In the genomic region with DNA sequence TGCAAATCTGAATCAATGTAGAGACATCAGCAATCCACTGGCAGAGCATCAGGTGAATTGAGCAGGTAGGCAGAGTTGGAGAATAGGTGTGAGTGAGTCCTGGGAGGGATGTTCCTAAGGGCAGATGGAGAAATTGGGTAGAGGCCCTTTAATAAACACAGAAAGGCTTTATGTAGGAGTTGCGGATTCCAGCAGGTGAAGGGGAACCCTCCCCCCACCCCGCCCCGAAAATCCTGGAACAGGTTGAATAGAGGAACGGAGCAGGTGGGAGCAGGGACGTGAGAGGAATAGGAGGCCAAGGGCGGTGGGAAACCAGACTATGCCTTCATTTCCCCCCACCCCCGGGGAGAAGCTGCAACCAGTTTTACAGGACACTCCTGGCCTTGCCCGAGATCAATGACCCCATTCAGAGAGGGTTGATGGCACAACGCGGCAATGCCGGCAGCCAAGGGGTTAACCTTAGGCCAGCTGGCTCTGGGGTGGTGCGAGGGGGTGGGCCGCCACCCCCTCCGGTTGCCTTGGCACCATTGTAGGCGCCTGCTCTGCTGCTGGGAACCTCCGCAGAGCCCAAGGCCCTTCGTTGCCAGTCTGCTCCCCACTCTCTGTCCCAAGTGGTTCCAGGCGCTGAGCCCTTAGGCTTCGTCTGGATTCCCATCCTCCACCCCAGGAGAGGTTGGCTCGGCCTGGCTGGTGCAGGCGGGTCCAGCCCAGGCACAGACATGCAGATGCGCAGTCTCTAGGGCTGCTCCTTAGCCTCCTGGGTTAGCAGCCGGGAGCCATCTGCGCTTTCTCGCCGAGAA, we compare ENCODE assay signal across 1 cellular context.
A peak's percentile ranks its signal among the peaks of the same experiment; 100 is the strongest.
TF ChIP-seq lines count a peak whose summit lies in the region.

No MANE protein-coding gene starts in this region.

TF ChIP-seq in HepG2, 621 proteins besides CTCF, POLR2A, EP300 and RAD21:
- TF ChIP-seq DNMT3B (CRISPR knock-in tag; conservative IDR thresholded peaks at IDR 0.05) = no peak
- TF ChIP-seq ZFAT (CRISPR knock-in tag; conservative IDR thresholded peaks at IDR 0.05) = no peak
- TF ChIP-seq ZMAT3 (CRISPR knock-in tag; conservative IDR thresholded peaks at IDR 0.05) = no peak
- no peak for TF ChIP-seq NFE2L2 (IDR thresholded peaks at IDR 0.05; ENCODE audit: low read length)
- 0 out of 2 replicates have a peak, but pooled peaks have one; percentile 17 for TF ChIP-seq ZNF768 (CRISPR knock-in tag; IDR thresholded peaks at IDR 0.05)
- TF ChIP-seq MED1 (CRISPR knock-in tag; IDR thresholded peaks at IDR 0.05) = no peak
- no peak for TF ChIP-seq CCAR2 (optimal IDR thresholded peaks at IDR 0.05; ENCODE audit: low read depth, low read length)
- peak; percentile 88 for TF ChIP-seq ZNF652 (CRISPR knock-in tag; IDR thresholded peaks at IDR 0.05; ENCODE audit: borderline replicate concordance, low read depth)
- no peak for TF ChIP-seq ZNF350 (CRISPR knock-in tag; IDR thresholded peaks at IDR 0.05; ENCODE audit: borderline replicate concordance, low read depth)
- 0 out of 2 replicates have a peak, but pooled peaks have one; percentile 3 for TF ChIP-seq ARHGAP35 (CRISPR knock-in tag; IDR thresholded peaks at IDR 0.05; ENCODE audit: borderline replicate concordance)
- no peak for TF ChIP-seq ZSCAN22 (CRISPR knock-in tag; IDR thresholded peaks at IDR 0.05)
- no peak for TF ChIP-seq ZBTB21 (CRISPR knock-in tag; IDR thresholded peaks at IDR 0.05)
- TF ChIP-seq HNF4G (IDR thresholded peaks at IDR 0.05; ENCODE audit: borderline replicate concordance, low read depth, low read length) = no peak
- no peak for TF ChIP-seq HNF4G (CRISPR knock-in tag; IDR thresholded peaks at IDR 0.05; ENCODE audit: borderline replicate concordance, low read depth)
- TF ChIP-seq PCBP1 (IDR thresholded peaks at IDR 0.05; ENCODE audit: borderline replicate concordance, low read depth, low read length) = 0 out of 2 replicates have a peak, but pooled peaks have one; percentile 60
- TF ChIP-seq, protein P1, sequence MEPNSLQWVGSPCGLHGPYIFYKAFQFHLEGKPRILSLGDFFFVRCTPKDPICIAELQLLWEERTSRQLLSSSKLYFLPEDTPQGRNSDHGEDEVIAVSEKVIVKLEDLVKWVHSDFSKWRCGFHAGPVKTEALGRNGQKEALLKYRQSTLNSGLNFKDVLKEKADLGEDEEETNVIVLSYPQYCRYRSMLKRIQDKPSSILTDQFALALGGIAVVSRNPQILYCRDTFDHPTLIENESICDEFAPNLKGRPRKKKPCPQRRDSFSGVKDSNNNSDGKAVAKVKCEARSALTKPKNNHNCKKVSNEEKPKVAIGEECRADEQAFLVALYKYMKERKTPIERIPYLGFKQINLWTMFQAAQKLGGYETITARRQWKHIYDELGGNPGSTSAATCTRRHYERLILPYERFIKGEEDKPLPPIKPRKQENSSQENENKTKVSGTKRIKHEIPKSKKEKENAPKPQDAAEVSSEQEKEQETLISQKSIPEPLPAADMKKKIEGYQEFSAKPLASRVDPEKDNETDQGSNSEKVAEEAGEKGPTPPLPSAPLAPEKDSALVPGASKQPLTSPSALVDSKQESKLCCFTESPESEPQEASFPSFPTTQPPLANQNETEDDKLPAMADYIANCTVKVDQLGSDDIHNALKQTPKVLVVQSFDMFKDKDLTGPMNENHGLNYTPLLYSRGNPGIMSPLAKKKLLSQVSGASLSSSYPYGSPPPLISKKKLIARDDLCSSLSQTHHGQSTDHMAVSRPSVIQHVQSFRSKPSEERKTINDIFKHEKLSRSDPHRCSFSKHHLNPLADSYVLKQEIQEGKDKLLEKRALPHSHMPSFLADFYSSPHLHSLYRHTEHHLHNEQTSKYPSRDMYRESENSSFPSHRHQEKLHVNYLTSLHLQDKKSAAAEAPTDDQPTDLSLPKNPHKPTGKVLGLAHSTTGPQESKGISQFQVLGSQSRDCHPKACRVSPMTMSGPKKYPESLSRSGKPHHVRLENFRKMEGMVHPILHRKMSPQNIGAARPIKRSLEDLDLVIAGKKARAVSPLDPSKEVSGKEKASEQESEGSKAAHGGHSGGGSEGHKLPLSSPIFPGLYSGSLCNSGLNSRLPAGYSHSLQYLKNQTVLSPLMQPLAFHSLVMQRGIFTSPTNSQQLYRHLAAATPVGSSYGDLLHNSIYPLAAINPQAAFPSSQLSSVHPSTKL (CRISPR knock-in tag; IDR thresholded peaks at IDR 0.05) = no peak
- no peak for TF ChIP-seq HNRNPH1 (optimal IDR thresholded peaks at IDR 0.05; ENCODE audit: low read depth, low read length)
- no peak for TF ChIP-seq ZNF331 (CRISPR knock-in tag; IDR thresholded peaks at IDR 0.05)
- TF ChIP-seq KDM5B (CRISPR knock-in tag; IDR thresholded peaks at IDR 0.05; ENCODE audit: borderline replicate concordance) = no peak
